ENCODE assay signal across 20 cellular contexts in the genomic region with DNA sequence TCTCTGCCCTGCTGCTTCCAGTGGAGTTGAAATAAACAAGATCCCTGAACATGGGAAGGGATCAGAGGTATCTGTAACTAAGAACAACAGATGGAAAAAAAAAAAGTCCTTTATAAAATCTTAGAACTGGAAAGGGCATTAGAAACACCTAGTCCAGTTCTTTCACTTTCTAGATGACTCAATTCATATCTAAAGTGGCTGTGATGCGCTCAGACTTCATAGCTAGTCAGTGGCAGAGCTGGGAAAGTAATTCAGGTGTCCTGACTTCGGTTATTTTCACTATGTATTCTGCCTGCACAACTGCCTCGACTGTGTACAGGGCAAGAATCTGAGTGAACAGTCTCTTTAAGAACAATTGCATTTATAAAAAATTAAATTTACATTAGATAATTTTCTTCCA.
"Had no signal": no experiment of that assay in that cellular context is flagged by ENCODE, and none has a peak within 500 bp of the region (broad histone marks: within the 10 kb centered on the region; RNA-seq: fewer than 3 reads in every experiment).

No MANE protein-coding gene starts in this region.

- H3K4me1 Mint-ChIP-seq: naive thymus-derived CD4-positive, alpha-beta T cell; stimulated activated effector memory CD8-positive, alpha-beta T cell treated with anti-CD3 and anti-CD28 coated beads, Interleukin-12 subunit alpha, Interleukin-12 subunit beta, amount 100 ng/mL, for 72 hours had no signal

- H3K9me3 ChIP-seq: esophagus squamous epithelium, gastrocnemius medialis, transverse colon had no signal

- H3K4me3 Mint-ChIP-seq: activated naive CD8-positive, alpha-beta T cell; activated T-cell treated with anti-CD3 and anti-CD28 coated beads, Interleukin-2, amount 50 U/mL, for 24 hours; naive thymus-derived CD4-positive, alpha-beta T cell; neural crest cell; stimulated activated effector memory CD8-positive, alpha-beta T cell treated with anti-CD3 and anti-CD28 coated beads, Interleukin-12 subunit alpha, Interleukin-12 subunit beta, amount 100 ng/mL, for 72 hours; WTC11 had no signal

- H3K36me3 Mint-ChIP-seq: activated naive CD8-positive, alpha-beta T cell; naive thymus-derived CD4-positive, alpha-beta T cell; stimulated activated effector memory CD8-positive, alpha-beta T cell treated with anti-CD3 and anti-CD28 coated beads, Interleukin-12 subunit alpha, Interleukin-12 subunit beta, amount 100 ng/mL, for 72 hours; WTC11 had no signal

- H3K27me3 ChIP-seq: esophagus squamous epithelium, gastrocnemius medialis, transverse colon had no signal

- H3K27ac Mint-ChIP-seq: activated naive CD8-positive, alpha-beta T cell; activated T-cell treated with anti-CD3 and anti-CD28 coated beads, Interleukin-2, amount 50 U/mL, for 24 hours; activated T-helper 2 cell treated with anti-CD3 and anti-CD28 coated beads, Interferon-gamma antibody, Interleukin-2, Interleukin-4, amounts not matched to agents 10 μg/mL and 5 μg/mL and 100 μg/mL, durations not matched to agents 14 hours and 24 hours and 36 hours; naive thymus-derived CD4-positive, alpha-beta T cell; stimulated activated effector memory CD8-positive, alpha-beta T cell treated with anti-CD3 and anti-CD28 coated beads, Interleukin-12 subunit alpha, Interleukin-12 subunit beta, amount 100 ng/mL, for 72 hours; WTC11 had no signal

- H3K27ac ChIP-seq: gastrocnemius medialis, left ventricle myocardium inferior, transverse colon had no signal

- H3K27me3 Mint-ChIP-seq: activated naive CD8-positive, alpha-beta T cell had no signal

- H3K9me3 Mint-ChIP-seq: activated T-helper 2 cell treated with anti-CD3 and anti-CD28 coated beads, Interferon-gamma antibody, Interleukin-2, Interleukin-4, amounts not matched to agents 10 μg/mL and 5 μg/mL and 100 μg/mL, durations not matched to agents 14 hours and 24 hours and 36 hours; neural crest cell; stimulated activated effector memory CD8-positive, alpha-beta T cell treated with anti-CD3 and anti-CD28 coated beads, Interleukin-12 subunit alpha, Interleukin-12 subunit beta, amount 100 ng/mL, for 72 hours had no signal

- H3K36me3 ChIP-seq: esophagus squamous epithelium, gastrocnemius medialis, left ventricle myocardium inferior, transverse colon had no signal

- DNase-seq: activated CD8-positive, alpha-beta memory T cell treated with anti-CD3 and anti-CD28 coated beads for 24 hours; activated CD8-positive, alpha-beta memory T cell treated with anti-CD3 and anti-CD28 coated beads, Interleukin-2, amount 50 U/mL, for 4 hours; activated naive CD4-positive, alpha-beta T cell; activated T-cell treated with anti-CD3 and anti-CD28 coated beads, Interleukin-2, amount 50 U/mL, for 24 hours; central memory CD4-positive, alpha-beta T cell; esophagus squamous epithelium; gastrocnemius medialis; hippocampal formation; left ventricle myocardium inferior; naive thymus-derived CD4-positive, alpha-beta T cell; posterior cingulate gyrus; small intestine; stimulated activated CD4-positive, alpha-beta T cell treated with anti-CD3 and anti-CD28 coated beads, Interleukin-2, amount 100 ng/mL, for 24 hours; transverse colon had no signal

- ATAC-seq: gastrocnemius medialis; naive thymus-derived CD4-positive, alpha-beta T cell; sciatic nerve; stimulated activated effector memory CD8-positive, alpha-beta T cell treated with anti-CD3 and anti-CD28 coated beads, Interleukin-12 subunit alpha, Interleukin-12 subunit beta, amount 100 ng/mL, for 72 hours; WTC11 had no signal

- H3K4me1 ChIP-seq: gastrocnemius medialis, left ventricle myocardium inferior, transverse colon had no signal

- H3K4me3 ChIP-seq: esophagus squamous epithelium, gastrocnemius medialis, left ventricle myocardium inferior, transverse colon had no signal
